8 cellular contexts compared by ENCODE assay signal in the genomic region with DNA sequence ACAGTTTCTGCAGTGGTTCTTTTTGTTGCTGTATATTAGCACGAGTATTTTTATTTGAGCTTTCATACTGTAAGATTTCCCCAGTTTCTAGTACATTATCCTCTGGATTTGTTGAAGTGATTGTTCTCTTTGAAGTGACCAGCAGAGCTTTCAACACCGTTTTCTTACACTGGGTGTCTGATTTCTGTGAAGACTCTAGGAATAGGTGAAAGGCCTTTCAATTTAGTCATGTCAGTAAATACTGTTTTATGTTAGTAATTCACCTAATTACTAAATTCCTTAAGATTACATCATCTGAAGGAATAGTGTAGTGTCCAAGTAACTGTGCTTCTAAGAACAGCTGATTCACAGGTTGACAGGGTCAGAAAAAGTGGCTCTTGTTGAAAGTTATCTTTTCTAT. TPM values are rescaled to one million over a fixed set of nuclear protein-coding genes. Genes with fewer than 3 reads are reported as not detected.
DNase-seq lines count a peak whose midpoint lies in the region; TF ChIP-seq lines count a peak whose summit lies in the region.

No MANE protein-coding gene starts in this region.

- H3K4me2 ChIP-seq in PC-9, result peak overlapping the region; percentile 95

- H3K27ac ChIP-seq in PC-9, result peak overlapping the region; percentile 55

- in situ Hi-C loops in G401 (cut with HindIII; ENCODE audit: low sequenced_read_pairs), result no loop called here

- H3K27me3 ChIP-seq in PC-9 (ENCODE audit: insufficient read depth, low read depth), result no peaks in the 10 kb centered on the region

- POLR2A ChIA-PET in PC-9 (lab: Charles Lee; ENCODE audit: unreplicated experiment), result interaction anchor here (0.5 to 0.6 kb wide), 3 partner anchors 34 to 189 kb away, joined by 3 read pairs; no protein-coding TSS in a partner anchor

- no peaks in the 10 kb centered on the region for H3K9me2 ChIP-seq in PC-9 (ENCODE audit: insufficient read depth)

- peaks cover 5% of the 10 kb centered on the region for H3K36me3 Mint-ChIP-seq in endothelial cell (ENCODE audit: low read depth, unreplicated experiment)
- peaks cover 2% of the 10 kb centered on the region for H3K36me3 Mint-ChIP-seq in osteocyte (ENCODE audit: unreplicated experiment)

- CTCF ChIA-PET in PC-9 (lab: Charles Lee), result interaction anchor here (1.7 kb wide), 1 partner anchor 127 kb away, joined by 5 read pairs; no protein-coding TSS in a partner anchor

- peak overlapping the region; percentile 69 for H3K4me3 ChIP-seq in PC-9

- intact Hi-C loops in PC-9 (cut with micrococcal nuclease; ENCODE audit: unreplicated experiment), result no loop called here

- peaks cover 72% of the 10 kb centered on the region for H3K79me2 ChIP-seq in PC-9 (ENCODE audit: low read depth)

- H4K20me1 ChIP-seq in PC-9 (ENCODE audit: insufficient read depth), result peaks cover 39% of the 10 kb centered on the region

- H3K4me1 Mint-ChIP-seq in endothelial cell (ENCODE audit: unreplicated experiment) (peaks cover 37% of the 10 kb centered on the region), osteocyte (ENCODE audit: unreplicated experiment) (peaks cover 45% of the 10 kb centered on the region)

- no peaks in the 10 kb centered on the region for H3K9me3 Mint-ChIP-seq in endothelial cell (ENCODE audit: unreplicated experiment)
- no peaks in the 10 kb centered on the region for H3K9me3 Mint-ChIP-seq in osteocyte (ENCODE audit: unreplicated experiment)

- H3K9me3 ChIP-seq in PC-9 (ENCODE audit: insufficient read depth, low read depth), result no peaks in the 10 kb centered on the region

- peaks cover 5% of the 10 kb centered on the region; the same call in 1 of the 2 replicates for H3K36me3 ChIP-seq in PC-9 (ENCODE audit: low read depth)

- H3F3A ChIP-seq in PC-9 (ENCODE audit: insufficient read depth, low read depth), result peaks cover 13% of the 10 kb centered on the region; the same call in 1 of the 2 replicates

- peaks cover 33% of the 10 kb centered on the region for H3K4me1 ChIP-seq in PC-9 (replicated peaks; ENCODE audit: insufficient read depth)

- H2AFZ ChIP-seq in PC-9, result no peak overlapping the region

- DNase-seq in G401 (ENCODE audit: low spot score) (peak; percentile 16), PC-9 (peak in 1 of 2 experiments; percentile 91), endothelial cell (ENCODE audit: low spot score) (no peak), osteocyte (ENCODE audit: extremely low spot score, unreplicated experiment) (no peak), NCI-H526 (lab: John Stamatoyannopoulos, UW) (no peak), MV-4-11 (lab: John Stamatoyannopoulos, UW) (no peak), AG20443 (ENCODE audit: low spot score) (no peak), putamen (ENCODE audit: low spot score) (no peak)

- peaks cover 6% of the 10 kb centered on the region for H3K27me3 Mint-ChIP-seq in endothelial cell (ENCODE audit: unreplicated experiment)
- no peaks in the 10 kb centered on the region for H3K27me3 Mint-ChIP-seq in osteocyte (ENCODE audit: unreplicated experiment)

- peak overlapping the region; percentile 99 for H3K4me3 Mint-ChIP-seq in endothelial cell (ENCODE audit: unreplicated experiment)
- H3K4me3 Mint-ChIP-seq in osteocyte (ENCODE audit: unreplicated experiment), result peak overlapping the region; percentile 88

- H3K27ac Mint-ChIP-seq in endothelial cell (ENCODE audit: unreplicated experiment) (peak overlapping the region; percentile 58), osteocyte (ENCODE audit: unreplicated experiment) (peak overlapping the region; percentile 92)

- no TSS peak for BruUV-seq in PC-9 (replicated peaks; lab: Mats Ljungman, UMichigan)

- TF ChIP-seq CTCF in PC-9 (conservative IDR thresholded peaks at IDR 0.05) (no peak), endothelial cell (IDR thresholded peaks at IDR 0.05; ENCODE audit: unreplicated experiment) (no peak), osteocyte (IDR thresholded peaks at IDR 0.05) (no peak)

RNA-seq across cellular contexts. Expression of a gene that starts 2.3 kb away (rescaled TPM):
- 29.8 and 31.9 TPM in 2 replicates for total RNA-seq in G401 (2014; rRNA removed; shearing (Covaris generic))
- total RNA-seq in PC-9 (2021), result 42.3 and 45.0 TPM in 2 replicates
- total RNA-seq in endothelial cell (ENCODE audit: unreplicated experiment), result 31.2 TPM
- total RNA-seq in osteocyte, result 36.2 and 39.6 TPM in 2 replicates
